In the genomic region with DNA sequence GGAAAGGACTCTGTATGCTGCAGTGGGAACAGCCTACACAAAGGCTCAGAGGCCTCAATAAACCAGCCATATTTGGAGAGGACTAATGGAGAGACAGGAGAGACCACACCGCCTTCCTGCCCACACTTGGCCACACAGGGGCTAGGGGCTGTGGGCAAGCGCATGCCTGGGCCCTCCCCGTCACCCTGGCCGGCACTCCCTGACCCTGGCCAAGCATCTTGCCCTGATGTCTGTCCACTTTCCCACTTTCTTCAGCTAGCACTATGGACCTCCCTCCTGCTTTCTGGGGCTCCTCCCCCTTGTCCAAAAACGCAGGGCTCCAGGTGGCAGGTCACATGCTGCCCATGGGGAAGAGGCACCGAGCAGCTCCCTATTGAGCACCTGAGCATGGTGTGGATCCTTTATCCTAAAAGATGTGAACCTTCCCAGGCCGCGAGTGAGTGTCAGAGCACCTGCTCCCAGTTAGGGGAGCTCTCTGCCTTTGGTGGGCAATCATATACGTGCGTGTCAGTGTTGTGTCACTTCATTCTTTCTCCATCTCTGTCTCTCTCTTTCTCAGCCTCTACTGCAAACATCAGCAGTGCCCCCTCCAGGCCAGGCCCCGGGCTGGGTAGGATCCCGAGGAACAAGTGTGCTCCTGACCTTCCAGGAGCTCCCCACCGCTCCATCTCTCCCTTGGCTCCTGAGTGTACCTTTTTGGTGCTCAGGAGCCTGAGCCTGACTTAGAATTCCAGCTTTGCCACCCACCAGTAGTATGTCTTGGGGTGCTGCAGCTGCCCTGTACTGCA, we compare ENCODE assay signal across 10 cellular contexts.
A peak's percentile ranks its signal among the peaks of the same experiment; 100 is the strongest.
DNase-seq lines count a peak whose midpoint lies in the region; ATAC-seq and TF ChIP-seq lines count a peak whose summit lies in the region.
"Had no signal": no experiment of that assay in that cellular context is flagged by ENCODE, and none has a peak within 500 bp of the region (broad histone marks: within the 10 kb centered on the region; RNA-seq: fewer than 3 reads in every experiment).

No MANE protein-coding gene starts in this region.

- H3K36me3 ChIP-seq in heart left ventricle (peaks cover 0 to 36% (median 23%) of the 10 kb centered on the region in 9 donors), WERI-Rb-1 (0 out of 2 replicates have a peak, but pooled peaks cover 4% of the 10 kb centered on the region), kidney epithelial cell (ENCODE audit: control insufficient read depth, insufficient read depth, low read length) (peaks cover 4% of the 10 kb centered on the region), urinary bladder (ENCODE audit: insufficient read depth) (no peaks in the 10 kb centered on the region)

- peak in 2 of 12 donors; percentile 13 to 30 for TF ChIP-seq CTCF in heart left ventricle (IDR thresholded peaks at IDR 0.05)
- peak; percentile 63 for TF ChIP-seq CTCF in WERI-Rb-1 (IDR thresholded peaks at IDR 0.05; ENCODE audit: low read depth, low read length)
- TF ChIP-seq CTCF in kidney epithelial cell (IDR thresholded peaks at IDR 0.05; ENCODE audit: insufficient read depth, low read length, poor library complexity, severe bottlenecking): peak; percentile 20
- TF ChIP-seq CTCF in lower leg skin (IDR thresholded peaks at IDR 0.05): no peak

- no peaks in the 10 kb centered on the region for H3K27me3 ChIP-seq in heart left ventricle
- no peaks in the 10 kb centered on the region for H3K27me3 ChIP-seq in WERI-Rb-1 (ENCODE audit: insufficient read depth, low read depth, severe bottlenecking)
- no peaks in the 10 kb centered on the region for H3K27me3 ChIP-seq in kidney epithelial cell (ENCODE audit: control insufficient read depth, insufficient read depth, low read length)

- DNase-seq in heart left ventricle (no peak), left cardiac atrium (no peak), WERI-Rb-1 (peak; percentile 61), kidney epithelial cell (ENCODE audit: low read depth) (no peak), lower leg skin (ENCODE audit: low spot score in 2 of 2) (no peak), C1 segment of cervical spinal cord (lab: John Stamatoyannopoulos, UW) (no peak)
- DNase-seq: anterior cingulate cortex, GOT3 had no signal

- peaks cover 57 to 100% (median 97%) of the 10 kb centered on the region in 12 donors for H3K4me1 ChIP-seq in heart left ventricle
- H3K4me1 ChIP-seq in urinary bladder (ENCODE audit: insufficient read depth): peaks cover 4% of the 10 kb centered on the region

- no peak overlapping the region for H3K4me3 ChIP-seq in heart left ventricle
- H3K4me3 ChIP-seq in WERI-Rb-1 (ENCODE audit: low read depth, low read length): no peak overlapping the region
- H3K4me3 ChIP-seq in kidney epithelial cell (ENCODE audit: low read depth, low read length): no peak overlapping the region
- no peak overlapping the region for H3K4me3 ChIP-seq in urinary bladder (ENCODE audit: low read depth, low read length)
- no peak overlapping the region for H3K4me3 ChIP-seq in lower leg skin (ENCODE audit: low read depth, poor library complexity, severe bottlenecking)

- 70 to 83% (median 76%) methylated on average over 13 of the region's 13 CpGs for WGBS in heart left ventricle, 4 donors
- WGBS in urinary bladder: 88% methylated on average over 13 of the region's 13 CpGs
- 88 to 89% methylated on average over 13 of the region's 13 CpGs for WGBS in lower leg skin, 2 donors

- intact Hi-C loops in heart left ventricle (cut with DNase I) (no loop called here), left cardiac atrium (cut with DNase I) (loop anchor here in 1 of 2 donors (10.0 kb wide), 1 partner anchor 68 kb away; no protein-coding TSS in a partner anchor), lower leg skin (cut with DNase I; ENCODE audit: low total_unique reads) (loop anchor here (5.0 kb wide), 1 partner anchor 70 kb away; no protein-coding TSS in a partner anchor)

- no peaks in the 10 kb centered on the region for H3K9me3 ChIP-seq in heart left ventricle
- no peaks in the 10 kb centered on the region for H3K9me3 ChIP-seq in WERI-Rb-1 (ENCODE audit: severe bottlenecking)

- TF ChIP-seq POLR2A in heart left ventricle (IDR thresholded peaks at IDR 0.05): no peak
- TF ChIP-seq POLR2A in lower leg skin (IDR thresholded peaks at IDR 0.05): no peak

- no peak for ATAC-seq in heart left ventricle
- no peak for ATAC-seq in left cardiac atrium
- no peak for ATAC-seq in HG02852 (IDR thresholded peaks at IDR 0.05; ENCODE audit: unreplicated experiment)

- H3K27ac ChIP-seq in heart left ventricle: peak overlapping the region in 11 of 12 donors; percentile 20 to 97 (median 83)
- H3K27ac ChIP-seq in WERI-Rb-1: no peak overlapping the region
- peak overlapping the region; percentile 38 for H3K27ac ChIP-seq in urinary bladder (ENCODE audit: low read depth)

Comparison
In these comparisons a context has a peak if more than half of its experiments do, and no peak if none do; other contexts are left out.
1. CTCF ChIP-seq: peak in WERI-Rb-1 (single experiment) and kidney epithelial cell (single experiment); none in lower leg skin (0 of 3).